ENCODE assay signal across 8 cellular contexts in the genomic region with DNA sequence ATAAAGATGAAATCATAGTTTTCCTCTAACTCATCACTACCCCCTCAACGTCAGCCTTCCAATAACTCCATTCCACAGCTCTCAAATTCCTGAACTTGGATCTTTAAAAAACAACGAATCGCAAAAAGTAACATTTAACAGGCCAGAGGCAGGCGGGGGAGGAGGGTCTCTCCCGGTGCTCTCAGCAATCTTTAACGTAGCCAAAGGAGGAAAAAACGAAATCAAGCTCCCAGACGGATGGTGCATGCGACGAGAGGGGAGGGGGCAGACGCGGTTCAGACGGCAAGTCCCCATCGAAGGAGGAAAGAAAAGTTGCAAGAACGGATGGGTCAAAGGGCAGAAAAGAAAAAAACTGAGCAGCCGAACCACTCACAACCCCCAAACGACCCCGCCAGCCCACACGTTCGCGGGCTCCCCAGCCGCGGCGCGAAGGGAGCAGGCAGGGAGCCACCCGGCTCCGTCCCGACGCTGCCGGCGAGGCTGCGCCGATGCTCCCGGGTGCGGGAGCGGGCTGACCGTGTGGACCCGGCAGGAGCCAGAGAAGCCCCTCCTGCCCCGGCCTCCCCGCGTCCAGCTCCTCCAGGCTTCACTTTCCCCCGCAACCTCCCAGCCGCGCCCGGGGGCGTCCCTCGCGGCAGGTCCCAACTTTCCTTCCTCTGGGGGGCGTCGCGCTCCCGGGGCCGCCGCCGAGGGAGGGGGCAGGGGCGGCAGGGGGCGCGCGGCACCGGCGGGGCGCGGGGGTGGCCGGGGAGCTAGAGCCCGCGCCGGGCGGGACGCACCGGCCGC. TPM values are rescaled to one million over a fixed set of nuclear protein-coding genes. Genes with fewer than 3 reads are reported as not detected.
DNase-seq lines count a peak whose midpoint lies in the region; ATAC-seq and TF ChIP-seq lines count a peak whose summit lies in the region.

No MANE protein-coding gene starts in this region.

- no peaks in the 10 kb centered on the region for H3K27me3 ChIP-seq in SU-DHL-6 (ENCODE audit: low read length)
- no peaks in the 10 kb centered on the region for H3K27me3 ChIP-seq in ascending aorta

- H3K9ac ChIP-seq in SU-DHL-6 (ENCODE audit: low read length): peak overlapping the region; percentile 81

- no peaks in the 10 kb centered on the region; the same call in 1 of the 2 replicates for H3K36me3 ChIP-seq in SU-DHL-6 (ENCODE audit: low read length)
- H3K36me3 ChIP-seq in ascending aorta: no peaks in the 10 kb centered on the region

- H3K79me2 ChIP-seq in SU-DHL-6 (ENCODE audit: insufficient read depth, low read length): peaks cover 40% of the 10 kb centered on the region

- H3K4me2 ChIP-seq in SU-DHL-6 (ENCODE audit: low read depth, low read length, poor library complexity, severe bottlenecking): peak overlapping the region; percentile 87

- no peaks in the 10 kb centered on the region for H3K9me3 ChIP-seq in SU-DHL-6 (ENCODE audit: insufficient read depth, low read length)
- no peaks in the 10 kb centered on the region for H3K9me3 ChIP-seq in ascending aorta

- peak; percentile 41 for ATAC-seq in HG03045 (IDR thresholded peaks at IDR 0.05; ENCODE audit: unreplicated experiment)
- ATAC-seq in sciatic nerve: no peak

- DNase-seq in NCI-H146 (lab: John Stamatoyannopoulos, UW) (peak; percentile 10), NCI-H146 treated with DMSO at 0.1 percent for 48 hours (lab: John Stamatoyannopoulos, UW; ENCODE audit: unreplicated experiment) (no peak), ascending aorta (ENCODE audit: low spot score in 2 of 2) (peak in 1 of 2 donors; percentile 67), hypothalamus (lab: John Stamatoyannopoulos, UW) (peak in 37 of 51 donors; percentile 3 to 74 (median 42)), sciatic nerve (ENCODE audit: low spot score) (peak; percentile 71), T1000 (lab: John Stamatoyannopoulos, UW) (no peak)

- H3K4me1 ChIP-seq in ascending aorta: peaks cover 0 to 20% of the 10 kb centered on the region in 2 donors

- H2AFZ ChIP-seq in SU-DHL-6 (ENCODE audit: low read depth, low read length, severe bottlenecking): peak overlapping the region; percentile 85

- H3K9me2 ChIP-seq in SU-DHL-6 (replicated peaks; ENCODE audit: insufficient read depth, low read length): no peaks in the 10 kb centered on the region

- H3F3A ChIP-seq in SU-DHL-6 (ENCODE audit: insufficient read depth): peaks cover 14% of the 10 kb centered on the region

- TF ChIP-seq CTCF in SU-DHL-6 (IDR thresholded peaks at IDR 0.05; ENCODE audit: insufficient read depth, low read length, poor library complexity, severe bottlenecking) (no peak), ascending aorta (IDR thresholded peaks at IDR 0.05) (peak in 2 of 3 experiments; percentile 11 to 40)

- intact Hi-C loops in ascending aorta (cut with DNase I): loop anchor here (2.0 to 10.0 kb wide), 2 partner anchors 78 to 656 kb away; a partner anchor contains a TSS
- intact Hi-C loops in sciatic nerve (cut with DNase I): no loop called here

- peak overlapping the region; percentile 74 for H3K4me3 ChIP-seq in SU-DHL-6 (ENCODE audit: insufficient read depth, low read length, poor library complexity, severe bottlenecking)
- H3K4me3 ChIP-seq in ascending aorta: peak overlapping the region; percentile 76 to 99

- no peak overlapping the region for H3K27ac ChIP-seq in SU-DHL-6 (ENCODE audit: low read depth, low read length)
- peak overlapping the region; percentile 91 to 97 for H3K27ac ChIP-seq in ascending aorta

- peaks cover 4% of the 10 kb centered on the region; the same call in 1 of the 2 replicates for H4K20me1 ChIP-seq in SU-DHL-6 (ENCODE audit: low read depth, low read length)

RNA-seq across cellular contexts. Expression of a gene that starts 0.7 kb away (rescaled TPM):
- 53.7 TPM for total RNA-seq in ascending aorta
- total RNA-seq in sciatic nerve: 154 TPM

RNA-seq across cellular contexts. Expression of a gene that starts 1.4 kb away (rescaled TPM):
- total RNA-seq in ascending aorta (17.7 TPM), sciatic nerve (52.5 TPM)

Comparison
In these comparisons a context has a peak if more than half of its experiments do, and no peak if none do; other contexts are left out.
1. DNase-seq: peak in NCI-H146 (single experiment), hypothalamus (37 of 51) and sciatic nerve (single experiment); none in NCI-H146 treated with DMSO at 0.1 percent for 48 hours (single experiment) and T1000 (single experiment).